In genomic region chr9:125570246-125570645, GRCh38 we compare ENCODE assay signal across 9 cellular contexts.
"Had no signal": no experiment of that assay in that cellular context is flagged by ENCODE, and none has a peak within 500 bp of the region (broad histone marks: within the 10 kb centered on the region; RNA-seq: fewer than 3 reads in every experiment).

No MANE protein-coding gene starts in this region.

- H2AFZ ChIP-seq: GM23338 had no signal

- H3K27ac ChIP-seq: HL-60 had no signal

- H3K4me2 ChIP-seq: GM23338 had no signal

- DNase-seq: H7, HFFc6, KG1 had no signal

- FAIRE-seq: H1, HepG2 had no signal

- H3K4me3 ChIP-seq: GM23338, HAP-1 had no signal

- H3K9me3 ChIP-seq: HAP-1 had no signal

- H3K4me1 ChIP-seq: HAP-1 had no signal

- ATAC-seq: GM23338, HCT116, HepG2 had no signal

- H3K36me3 ChIP-seq: HAP-1 had no signal
